Comparison of ENCODE assay signal across 8 cellular contexts in the genomic region with DNA sequence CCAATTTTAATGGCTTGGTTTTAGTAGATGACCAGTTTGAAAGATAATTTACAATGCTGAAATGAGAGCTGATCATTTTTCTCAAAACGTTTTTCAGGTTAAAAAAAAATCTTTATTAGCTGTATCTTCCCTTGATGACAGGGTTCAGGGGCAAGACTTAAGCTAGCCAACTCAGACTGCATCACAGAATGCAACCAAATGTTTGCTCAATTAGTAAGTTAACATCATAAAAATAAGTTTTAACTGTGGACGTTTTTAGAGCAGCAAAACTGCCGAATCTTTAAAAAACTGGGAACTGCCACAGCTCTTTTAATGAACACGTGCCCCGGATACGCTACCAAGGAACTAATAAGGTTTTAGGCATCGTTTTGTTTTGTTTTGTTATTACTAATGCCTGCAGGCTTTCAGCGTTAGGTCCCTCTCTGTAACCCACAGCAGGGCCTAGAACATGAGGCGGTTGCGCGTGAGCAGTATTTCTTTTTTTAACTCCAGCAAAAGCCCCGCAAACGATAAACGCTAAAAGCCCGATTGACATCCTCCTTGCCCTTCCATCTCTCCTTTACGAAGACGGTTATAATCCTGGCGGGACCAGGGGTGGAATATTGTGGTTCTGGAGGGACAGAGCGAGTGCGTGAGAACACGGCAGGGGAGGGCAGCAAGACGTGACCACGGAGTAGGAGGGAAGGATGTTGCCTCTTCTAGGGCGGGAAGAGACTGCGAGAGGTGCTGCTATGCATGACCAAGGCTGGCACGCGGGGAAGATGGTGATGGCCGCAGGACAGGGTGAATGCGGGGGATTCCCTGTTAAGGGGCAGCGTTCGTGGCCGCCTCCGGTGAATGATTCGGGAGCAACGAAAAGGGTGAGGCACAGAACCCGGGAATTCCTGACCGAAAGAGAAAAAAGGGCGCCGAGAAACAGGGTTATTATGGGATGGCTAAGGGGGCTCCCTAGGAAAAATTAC. TPM values are rescaled to one million over a fixed set of nuclear protein-coding genes. Genes with fewer than 3 reads are reported as not detected.
A peak's percentile ranks its signal among the peaks of the same experiment; 100 is the strongest.
DNase-seq lines count a peak whose midpoint lies in the region; ATAC-seq lines count a peak whose summit lies in the region.

No MANE protein-coding gene starts in this region.

- CTCF ChIA-PET in activated CD8-positive, alpha-beta T cell treated with anti-CD3 and anti-CD28 coated beads, Interleukin-2, amount 10 ng/mL, durations not matched to agents 7 days and 5 days (lab: Charles Lee) = interaction anchor here (0.8 to 1.4 kb wide), 8 partner anchors 16 to 248 kb away, joined by 3 to 5 read pairs (median 3); a partner anchor contains a TSS

- peaks cover 43% of the 10 kb centered on the region for H3K36me3 Mint-ChIP-seq in activated CD8-positive, alpha-beta T cell treated with anti-CD3 and anti-CD28 coated beads, Interleukin-2, amount 10 ng/mL, durations not matched to agents 7 days and 5 days (ENCODE audit: low read depth)

- no peaks in the 10 kb centered on the region for H3K9me3 ChIP-seq in mesodermal cell (ENCODE audit: control insufficient read depth, low read length)

- H3K4me3 Mint-ChIP-seq in activated CD8-positive, alpha-beta T cell treated with anti-CD3 and anti-CD28 coated beads, Interleukin-2, amount 10 ng/mL, durations not matched to agents 7 days and 5 days = peak overlapping the region; percentile 99

- H3K9me3 Mint-ChIP-seq in activated CD8-positive, alpha-beta T cell treated with anti-CD3 and anti-CD28 coated beads, Interleukin-2, amount 10 ng/mL, durations not matched to agents 7 days and 5 days (ENCODE audit: insufficient read depth) = no peaks in the 10 kb centered on the region

- H3K27ac ChIP-seq in mesodermal cell (ENCODE audit: low read depth, low read length, severe bottlenecking) = peak overlapping the region; percentile 98

- H3K4me1 ChIP-seq in mesodermal cell (ENCODE audit: control insufficient read depth, insufficient read depth, low read length, poor library complexity, severe bottlenecking) = peaks cover 22% of the 10 kb centered on the region

- 1 to 2% methylated on average over 20 to 30 of the region's 39 CpGs for WGBS in mesodermal cell (ENCODE audit: insufficient coverage in 2 of 2), 2 experiments

- H3K27ac Mint-ChIP-seq in activated CD8-positive, alpha-beta T cell treated with anti-CD3 and anti-CD28 coated beads, Interleukin-2, amount 10 ng/mL, durations not matched to agents 7 days and 5 days = peak overlapping the region; percentile 96

- peaks cover 42% of the 10 kb centered on the region for H3K4me1 Mint-ChIP-seq in activated CD8-positive, alpha-beta T cell treated with anti-CD3 and anti-CD28 coated beads, Interleukin-2, amount 10 ng/mL, durations not matched to agents 7 days and 5 days (ENCODE audit: low read depth)

- ATAC-seq in HG02759 (IDR thresholded peaks at IDR 0.05; ENCODE audit: unreplicated experiment) (peak; percentile 33), HG03280 (IDR thresholded peaks at IDR 0.05; ENCODE audit: unreplicated experiment) (no peak)
- peak; percentile 59 for ATAC-seq in activated CD8-positive, alpha-beta T cell treated with anti-CD3 and anti-CD28 coated beads, Interleukin-2, amount 10 ng/mL, durations not matched to agents 7 days and 5 days

- POLR2A ChIA-PET in activated CD8-positive, alpha-beta T cell treated with anti-CD3 and anti-CD28 coated beads, Interleukin-2, amount 10 ng/mL, durations not matched to agents 7 days and 5 days (lab: Charles Lee) = interaction anchor here (0.6 to 1.3 kb wide), 6 partner anchors 26 to 152 kb away, joined by 3 to 7 read pairs (median 4); a partner anchor contains a TSS

- DNase-seq in Caki2 (ENCODE audit: low read depth) (peak; percentile 54), NCI-H524 treated with DMSO at 0.1 percent for 48 hours (lab: John Stamatoyannopoulos, UW) (peak; percentile 52)
- peak; percentile 69 for DNase-seq in activated CD8-positive, alpha-beta T cell treated with anti-CD3 and anti-CD28 coated beads, Interleukin-2, amount 10 ng/mL, durations not matched to agents 7 days and 5 days
- DNase-seq in effector CD8-positive, alpha-beta T cell (lab: John Stamatoyannopoulos, UW) = peak; percentile 12
- peak; percentile 6 to 19 for DNase-seq in stimulated activated CD8-positive, alpha-beta memory T cell treated with anti-CD3 and anti-CD28 coated beads, Interleukin-2, amount 100 ng/mL, for 1 hour (ENCODE audit: low read depth in 2 of 2)

- peaks cover 42% of the 10 kb centered on the region for H3K36me3 ChIP-seq in mesodermal cell (ENCODE audit: control insufficient read depth, insufficient read depth, low read length)

- no peaks in the 10 kb centered on the region for H3K27me3 Mint-ChIP-seq in activated CD8-positive, alpha-beta T cell treated with anti-CD3 and anti-CD28 coated beads, Interleukin-2, amount 10 ng/mL, durations not matched to agents 7 days and 5 days (ENCODE audit: low read depth)

- in situ Hi-C loops in Caki2 (cut with HindIII; ENCODE audit: low pct_unique_long_range_greater_than_20kb, low sequenced_read_pairs) = no loop called here

- peak overlapping the region; percentile 90 for H3K4me3 ChIP-seq in mesodermal cell (ENCODE audit: extremely low read depth, insufficient read depth, low read length, poor library complexity, severe bottlenecking)

RNA-seq across cellular contexts. Expression of a gene that starts 0.7 kb away (rescaled TPM):
- total RNA-seq in Caki2 (2014; rRNA removed; shearing (Covaris generic); ENCODE audit: low replicate concordance) = 23.1 and 24.8 TPM in 2 replicates
- 100 to 1,000 TPM; 136 to 138 TPM for total RNA-seq in activated CD8-positive, alpha-beta T cell treated with anti-CD3 and anti-CD28 coated beads, Interleukin-2, amount 10 ng/mL, durations not matched to agents 7 days and 5 days
- polyA plus RNA-seq in mesodermal cell (2013, experiment 1 of 2) = 110 TPM
- polyA plus RNA-seq in mesodermal cell (2013, experiment 2 of 2) = 110 TPM

Comparison
In these comparisons a context has a peak if more than half of its experiments do, and no peak if none do; other contexts are left out.
1. DNase-seq: peak in every context shown above with its lines; median percentile 69 in activated CD8-positive, alpha-beta T cell treated with anti-CD3 and anti-CD28 coated beads, Interleukin-2, amount 10 ng/mL, durations not matched to agents 7 days and 5 days; 54 in Caki2; 52 in NCI-H524 treated with DMSO at 0.1 percent for 48 hours; 12 in stimulated activated CD8-positive, alpha-beta memory T cell treated with anti-CD3 and anti-CD28 coated beads, Interleukin-2, amount 100 ng/mL, for 1 hour; 12 in effector CD8-positive, alpha-beta T cell.